Comparison of ENCODE assay signal across 1 cellular context in the genomic region with DNA sequence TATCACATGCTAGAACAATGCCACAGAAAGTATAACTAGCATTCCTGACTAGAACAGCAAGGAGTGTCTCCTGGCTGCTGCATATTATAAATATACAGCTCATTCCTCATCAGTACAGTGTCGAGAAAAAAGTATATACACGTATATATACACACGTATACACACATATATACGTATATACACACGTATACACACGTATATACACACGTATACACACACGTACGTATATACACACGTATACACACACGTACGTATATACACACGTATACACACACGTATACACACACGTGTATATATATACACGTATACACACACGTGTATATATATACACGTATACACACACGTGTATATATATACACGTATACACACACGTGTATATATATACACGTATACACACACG.
TF ChIP-seq lines count a peak whose summit lies in the region.
"Not testable (repeated sequence)": the region's sequence is repeated elsewhere in the genome, so short reads cannot be mapped to it uniquely, and the experiment has no call there.

No MANE protein-coding gene starts in this region.

TF ChIP-seq in K562, 482 proteins besides CTCF, POLR2A, EP300 and RAD21:
- peak in 1 of 2 experiments; percentile 39; a peak in 1 of 4 replicates for TF ChIP-seq SRF (CRISPR knock-in tag; IDR thresholded peaks at IDR 0.05)
- peak; percentile 76; the same call in 1 of the 2 replicates for TF ChIP-seq SLC30A9 (CRISPR knock-in tag; IDR thresholded peaks at IDR 0.05)
- peak; percentile 80 for TF ChIP-seq ZNF140 (CRISPR knock-in tag; IDR thresholded peaks at IDR 0.05)
- peak; percentile 70 for TF ChIP-seq ZNF707 (CRISPR knock-in tag; conservative IDR thresholded peaks at IDR 0.05)
- TF ChIP-seq HOXB6 (CRISPR knock-in tag; IDR thresholded peaks at IDR 0.05; ENCODE audit: borderline replicate concordance) = 0 out of 2 replicates have a peak, but pooled peaks have one; percentile 53
- TF ChIP-seq ZBTB11 (CRISPR knock-in tag; IDR thresholded peaks at IDR 0.05) = peak in 1 of 3 experiments; percentile 66; a peak in 2 of 6 replicates
- peak; percentile 72; the same call in 1 of the 2 replicates for TF ChIP-seq THAP12 (CRISPR knock-in tag; IDR thresholded peaks at IDR 0.05)
- peak in 1 of 2 experiments; percentile 17; a peak in 1 of 4 replicates for TF ChIP-seq KDM1A (IDR thresholded peaks at IDR 0.05)
- TF ChIP-seq ID3 (CRISPR knock-in tag; IDR thresholded peaks at IDR 0.05) = 0 out of 2 replicates have a peak, but pooled peaks have one; percentile 45
- not testable (repeated sequence) for TF ChIP-seq ID3 (tag; IDR thresholded peaks at IDR 0.05)
- peak; percentile 73; the same call in 1 of the 2 replicates for TF ChIP-seq TCF15 (CRISPR knock-in tag; IDR thresholded peaks at IDR 0.05)
- TF ChIP-seq, protein P1, sequence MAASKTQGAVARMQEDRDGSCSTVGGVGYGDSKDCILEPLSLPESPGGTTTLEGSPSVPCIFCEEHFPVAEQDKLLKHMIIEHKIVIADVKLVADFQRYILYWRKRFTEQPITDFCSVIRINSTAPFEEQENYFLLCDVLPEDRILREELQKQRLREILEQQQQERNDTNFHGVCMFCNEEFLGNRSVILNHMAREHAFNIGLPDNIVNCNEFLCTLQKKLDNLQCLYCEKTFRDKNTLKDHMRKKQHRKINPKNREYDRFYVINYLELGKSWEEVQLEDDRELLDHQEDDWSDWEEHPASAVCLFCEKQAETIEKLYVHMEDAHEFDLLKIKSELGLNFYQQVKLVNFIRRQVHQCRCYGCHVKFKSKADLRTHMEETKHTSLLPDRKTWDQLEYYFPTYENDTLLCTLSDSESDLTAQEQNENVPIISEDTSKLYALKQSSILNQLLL (CRISPR knock-in tag; IDR thresholded peaks at IDR 0.05; ENCODE audit: borderline replicate concordance) = peak; percentile 95
